ENCODE assay signal across 8 cellular contexts in genomic region chr1:201828820-201829774, GRCh38. TPM values are rescaled to one million over a fixed set of nuclear protein-coding genes. Genes with fewer than 3 reads are reported as not detected.
DNase-seq lines count a peak whose midpoint lies in the region; ATAC-seq and TF ChIP-seq lines count a peak whose summit lies in the region.

Gene IPO9, plus strand, starts transcription at chr1:201829157. Its CDS starts 53 bp downstream, at chr1:201829210.

- no peaks in the 10 kb centered on the region for H3K36me3 ChIP-seq in upper lobe of left lung

- 2% methylated on average over 33 to 53 of the region's 58 CpGs for WGBS in upper lobe of left lung, 2 donors

- in situ Hi-C loops in GM13976 (cut with MboI; ENCODE audit: low sequenced_read_pairs, unreplicated experiment) = no loop called here

- peaks cover 25 to 41% (median 27%) of the 10 kb centered on the region in 4 donors for H3K4me1 ChIP-seq in upper lobe of left lung

- peak; percentile 99 for DNase-seq in GM13976 (ENCODE audit: low spot score)
- peak; percentile 91 for DNase-seq in NCI-H146 (lab: John Stamatoyannopoulos, UW)
- peak; percentile 88 for DNase-seq in amniotic epithelial cell (ENCODE audit: low read depth)
- peak; percentile 94 for DNase-seq in left cardiac atrium
- DNase-seq in posterior vena cava (ENCODE audit: low spot score) = peak; percentile 98
- DNase-seq in upper lobe of left lung = peak; percentile 92 to 99

- peak; percentile 10 to 84 (median 78) for TF ChIP-seq POLR2A in upper lobe of left lung (IDR thresholded peaks at IDR 0.05)

- TF ChIP-seq CTCF in GM13976 (IDR thresholded peaks at IDR 0.05; ENCODE audit: borderline replicate concordance, control extremely low read depth, extremely low read depth, insufficient read depth, missing control alignments) (peak; percentile 86), upper lobe of left lung (IDR thresholded peaks at IDR 0.05) (peak; percentile 89 to 97 (median 93))

- peak within 1 kb of the TSS; percentile 77 to 97 (median 88) for H3K4me3 ChIP-seq in upper lobe of left lung

- TF ChIP-seq EP300 in upper lobe of left lung (IDR thresholded peaks at IDR 0.05) = no peak

- no peaks in the 10 kb centered on the region for H3K27me3 ChIP-seq in upper lobe of left lung

- intact Hi-C loops in T-helper 1 cell treated with Interleukin-12 subunit alpha and Interleukin-12 subunit beta and Interleukin-4 antibody, amounts not matched to agents 30 ng/mL and 1 ng/mL, for 36 hours (cut with micrococcal nuclease) = loop anchor here (1.0 to 10.0 kb wide), 14 partner anchors 67 to 1198 kb away; partner anchors contain the start of genes ARL8A, CSRP1, KDM5B and PPFIA4
- intact Hi-C loops in left cardiac atrium (cut with DNase I) = no loop called here
- intact Hi-C loops in posterior vena cava (cut with DNase I) = no loop called here

- ATAC-seq in HG02852 (IDR thresholded peaks at IDR 0.05; ENCODE audit: unreplicated experiment) = peak; percentile 86
- ATAC-seq in left cardiac atrium = peak; percentile 96 to 98
- peak; percentile 95 to 98 for ATAC-seq in upper lobe of left lung (ENCODE audit: low FRiP score in 2 of 2)

- peak within 1 kb of the TSS; percentile 90 to 95 (median 94) for H3K27ac ChIP-seq in upper lobe of left lung

- H3K9me3 ChIP-seq in upper lobe of left lung = no peaks in the 10 kb centered on the region

RNA-seq across cellular contexts. Expression of gene IPO9, which starts in this region (rescaled TPM):
- total RNA-seq in T-helper 1 cell treated with Interleukin-12 subunit alpha and Interleukin-12 subunit beta and Interleukin-4 antibody, amounts not matched to agents 30 ng/mL and 1 ng/mL, for 36 hours = 53.2 and 55.6 TPM in 2 replicates
- total RNA-seq in left cardiac atrium (10 to 100 TPM; 25.8 to 26.6 TPM), posterior vena cava (10 to 100 TPM; 31.7 to 37.5 TPM), upper lobe of left lung (10 to 100 TPM; 22.8 to 46.7 (median 35.7) TPM)

Comparison
In these comparisons a context has a peak if more than half of its experiments do, and no peak if none do; other contexts are left out.
1. Peak in every context shown above with its lines: DNase-seq, ATAC-seq, H3K4me3 ChIP-seq and H3K27ac ChIP-seq.